8 cellular contexts compared by ENCODE assay signal in the genomic region with DNA sequence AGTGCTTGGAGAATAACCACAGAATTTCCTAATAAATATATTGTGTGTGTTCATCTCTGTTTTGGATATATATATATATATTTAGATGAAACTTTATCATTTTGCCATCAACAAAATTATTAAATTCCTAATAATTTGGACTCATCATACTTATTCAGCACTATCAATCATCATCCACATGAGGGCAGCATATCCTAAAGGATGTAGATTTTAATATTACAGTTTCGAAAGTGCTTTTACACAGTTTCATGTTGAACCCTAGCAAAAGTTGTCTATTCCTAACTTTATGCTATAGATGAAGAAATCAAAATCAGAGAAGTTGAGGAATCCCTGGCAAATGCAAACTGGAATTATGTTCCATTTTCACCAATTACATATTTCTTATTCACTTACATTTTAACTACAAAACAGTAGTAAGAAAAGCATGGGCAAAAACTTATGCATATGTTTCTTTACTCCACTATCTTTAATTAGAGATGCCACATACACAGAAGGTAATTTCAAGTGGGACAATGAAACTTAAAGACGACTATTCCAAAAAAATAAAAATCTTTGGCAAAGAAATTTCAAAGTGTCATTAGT. TPM values are rescaled to one million over a fixed set of nuclear protein-coding genes. Genes with fewer than 3 reads are reported as not detected.
DNase-seq lines count a peak whose midpoint lies in the region; ATAC-seq and TF ChIP-seq lines count a peak whose summit lies in the region.

No MANE protein-coding gene starts in this region.

- H2BK15ac ChIP-seq in neuronal stem cell (ENCODE audit: low read length), result no peak overlapping the region

- H3K4ac ChIP-seq in neuronal stem cell (ENCODE audit: low read length), result no peak overlapping the region

- no peak overlapping the region for H3K27ac Mint-ChIP-seq in endodermal cell
- no peak overlapping the region for H3K27ac Mint-ChIP-seq in activated T-cell treated with anti-CD3 and anti-CD28 coated beads, Interleukin-2, amount 50 U/mL, for 72 hours

- H3K4me3 ChIP-seq in endodermal cell (ENCODE audit: low read length), result no peak overlapping the region
- H3K4me3 ChIP-seq in neuronal stem cell (ENCODE audit: low read length in 2 of 2), result no peak overlapping the region

- no peak overlapping the region for H4K91ac ChIP-seq in neuronal stem cell (ENCODE audit: low read depth, low read length, poor library complexity)

- TF ChIP-seq CTCF in endodermal cell (conservative IDR thresholded peaks at IDR 0.05), result peak; percentile 85

- H3K23ac ChIP-seq in neuronal stem cell (ENCODE audit: low read depth, low read length, poor library complexity), result no peak overlapping the region

- no peak overlapping the region for H3K4me3 Mint-ChIP-seq in endodermal cell
- no peak overlapping the region for H3K4me3 Mint-ChIP-seq in activated T-cell treated with anti-CD3 and anti-CD28 coated beads, Interleukin-2, amount 50 U/mL, for 72 hours

- H3K36me3 ChIP-seq in endodermal cell (ENCODE audit: control insufficient read depth, insufficient read depth, low read length), result no peaks in the 10 kb centered on the region
- no peaks in the 10 kb centered on the region for H3K36me3 ChIP-seq in neuronal stem cell (replicated peaks in 1 of 2; ENCODE audit: control insufficient read depth in 2 of 2, insufficient read depth in 2 of 2, low read length in 2 of 2)

- H3K4me1 ChIP-seq in endodermal cell (ENCODE audit: control insufficient read depth, insufficient read depth, low read length) (no peaks in the 10 kb centered on the region), neuronal stem cell (ENCODE audit: control insufficient read depth in 2 of 2, insufficient read depth in 1 of 2, low read depth in 1 of 2, low read length in 2 of 2) (no peaks in the 10 kb centered on the region)

- H3K4me2 ChIP-seq in neuronal stem cell (ENCODE audit: insufficient read depth, low read length, poor library complexity, severe bottlenecking), result no peak overlapping the region

- H3K27me3 ChIP-seq in endodermal cell (ENCODE audit: control insufficient read depth, insufficient read depth, low read length, poor library complexity, severe bottlenecking) (no peaks in the 10 kb centered on the region), neuronal stem cell (ENCODE audit: control insufficient read depth in 3 of 3, insufficient read depth in 3 of 3, low read depth in 1 of 3, low read length in 3 of 3) (no peaks in the 10 kb centered on the region)

- H3K27ac ChIP-seq in endodermal cell (ENCODE audit: low read depth, low read length) (no peak overlapping the region), neuronal stem cell (replicated peaks; ENCODE audit: low read length) (no peak overlapping the region)

- no peaks in the 10 kb centered on the region for H3K4me1 Mint-ChIP-seq in endodermal cell
- no peaks in the 10 kb centered on the region for H3K4me1 Mint-ChIP-seq in activated T-cell treated with anti-CD3 and anti-CD28 coated beads, Interleukin-2, amount 50 U/mL, for 72 hours (ENCODE audit: low read depth)

- H2BK12ac ChIP-seq in neuronal stem cell (ENCODE audit: low read length), result no peak overlapping the region

- H3K9me3 Mint-ChIP-seq in endodermal cell, result peaks cover 5% of the 10 kb centered on the region
- peaks cover under 1 to 2% of the 10 kb centered on the region in 2 donors for H3K9me3 Mint-ChIP-seq in activated T-cell treated with anti-CD3 and anti-CD28 coated beads, Interleukin-2, amount 50 U/mL, for 72 hours

- no peak overlapping the region for H3K9ac ChIP-seq in endodermal cell (ENCODE audit: extremely low read depth, low read length, poor library complexity, severe bottlenecking)
- H3K9ac ChIP-seq in neuronal stem cell (ENCODE audit: low read depth, low read length, poor library complexity), result no peak overlapping the region

- no peak overlapping the region for H2BK120ac ChIP-seq in neuronal stem cell (ENCODE audit: low read depth, low read length)

- H2BK5ac ChIP-seq in neuronal stem cell (ENCODE audit: low read length), result no peak overlapping the region

- no peaks in the 10 kb centered on the region for H3K79me1 ChIP-seq in neuronal stem cell (ENCODE audit: low read depth, low read length)

- H3K9me3 ChIP-seq in endodermal cell (ENCODE audit: control insufficient read depth, low read length) (no peaks in the 10 kb centered on the region), neuronal stem cell (replicated peaks in 1 of 2; ENCODE audit: control insufficient read depth in 2 of 2, insufficient read depth in 1 of 2, low read depth in 1 of 2, low read length in 2 of 2) (no peaks in the 10 kb centered on the region)

- no peaks in the 10 kb centered on the region for H3K36me3 Mint-ChIP-seq in endodermal cell (ENCODE audit: low read depth)
- H3K36me3 Mint-ChIP-seq in activated T-cell treated with anti-CD3 and anti-CD28 coated beads, Interleukin-2, amount 50 U/mL, for 72 hours (ENCODE audit: insufficient read depth in 2 of 2), result peaks cover 0 to under 1% of the 10 kb centered on the region in 2 donors

- 18% methylated on average over 2 of the region's 2 CpGs; no CpG with 5 or more reads in 1 of the 2 experiments for WGBS in endodermal cell (ENCODE audit: insufficient coverage in 1 of 2, insufficient read length in 1 of 2), 2 experiments
- no CpG with 5 or more reads among the region's 2 CpGs for WGBS in neuronal stem cell (ENCODE audit: extremely low coverage in 2 of 2, insufficient read length in 2 of 2, insufficient replicate concordance in 1 of 2), 2 donors

- no peaks in the 10 kb centered on the region for H3K27me3 Mint-ChIP-seq in endodermal cell (ENCODE audit: insufficient read depth)
- H3K27me3 Mint-ChIP-seq in activated T-cell treated with anti-CD3 and anti-CD28 coated beads, Interleukin-2, amount 50 U/mL, for 72 hours (ENCODE audit: low read depth), result no peaks in the 10 kb centered on the region

- no peak overlapping the region for H3K18ac ChIP-seq in neuronal stem cell (ENCODE audit: low read length)

- H2AFZ ChIP-seq in neuronal stem cell (ENCODE audit: low read length), result no peak overlapping the region

- no peak overlapping the region for H4K8ac ChIP-seq in neuronal stem cell (ENCODE audit: low read depth, low read length)

- peak; percentile 63 for ATAC-seq in GM21529 (IDR thresholded peaks at IDR 0.05; ENCODE audit: unreplicated experiment)
- no peak for ATAC-seq in activated T-cell treated with anti-CD3 and anti-CD28 coated beads, Interleukin-2, amount 50 U/mL, for 72 hours (replicated peaks in 1 of 2)
- no peak for ATAC-seq in GM18873 (IDR thresholded peaks at IDR 0.05; ENCODE audit: low FRiP score, unreplicated experiment)

- no peak overlapping the region for H2AK5ac ChIP-seq in neuronal stem cell (ENCODE audit: low read depth, low read length)

- H3K14ac ChIP-seq in neuronal stem cell (ENCODE audit: low read length), result no peak overlapping the region

- peak; percentile 31 for DNase-seq in COLO829 (ENCODE audit: low spot score)
- peak; percentile 15 for DNase-seq in NCI-H748 treated with DMSO at 0.1 percent for 48 hours (lab: John Stamatoyannopoulos, UW)
- DNase-seq in endodermal cell, result no peak
- peak; percentile 15 for DNase-seq in neuronal stem cell (ENCODE audit: low spot score)
- DNase-seq in activated T-cell treated with anti-CD3 and anti-CD28 coated beads, Interleukin-2, amount 50 U/mL, for 72 hours, result no peak
- no peak for DNase-seq in UCSD-AML1 (lab: John Stamatoyannopoulos, UW; ENCODE audit: unreplicated experiment)

RNA-seq across cellular contexts. Expression of gene UGT2A1, which starts 36.6 kb away (rescaled TPM):
- total RNA-seq in endodermal cell, result not detected
- polyA plus RNA-seq in endodermal cell (2013, experiment 1 of 2), result 0.18 TPM
- polyA plus RNA-seq in endodermal cell (2013, experiment 2 of 2), result 0.12 TPM
- polyA plus RNA-seq in neuronal stem cell (2013, experiment 1 of 2), result not detected
- polyA plus RNA-seq in neuronal stem cell (2013, experiment 2 of 2), result not detected
- not detected for total RNA-seq in activated T-cell treated with anti-CD3 and anti-CD28 coated beads, Interleukin-2, amount 50 U/mL, for 72 hours

RNA-seq across cellular contexts. Expression of gene UGT2A2, which starts 50.2 kb away (rescaled TPM):
- not detected for total RNA-seq in endodermal cell
- polyA plus RNA-seq in endodermal cell (2013, experiment 1 of 2), result not detected
- not detected for polyA plus RNA-seq in endodermal cell (2013, experiment 2 of 2)
- not detected for polyA plus RNA-seq in neuronal stem cell (2013, experiment 1 of 2)
- polyA plus RNA-seq in neuronal stem cell (2013, experiment 2 of 2), result not detected
- not detected for total RNA-seq in activated T-cell treated with anti-CD3 and anti-CD28 coated beads, Interleukin-2, amount 50 U/mL, for 72 hours

Comparison
In these comparisons a context has a peak if more than half of its experiments do, and no peak if none do; other contexts are left out.
1. DNase-seq: peak in COLO829 (single experiment), NCI-H748 treated with DMSO at 0.1 percent for 48 hours (single experiment) and neuronal stem cell (single experiment); none in endodermal cell (single experiment), activated T-cell treated with anti-CD3 and anti-CD28 coated beads, Interleukin-2, amount 50 U/mL, for 72 hours (0 of 2) and UCSD-AML1 (single experiment).